8 cellular contexts compared by ENCODE assay signal in the genomic region with DNA sequence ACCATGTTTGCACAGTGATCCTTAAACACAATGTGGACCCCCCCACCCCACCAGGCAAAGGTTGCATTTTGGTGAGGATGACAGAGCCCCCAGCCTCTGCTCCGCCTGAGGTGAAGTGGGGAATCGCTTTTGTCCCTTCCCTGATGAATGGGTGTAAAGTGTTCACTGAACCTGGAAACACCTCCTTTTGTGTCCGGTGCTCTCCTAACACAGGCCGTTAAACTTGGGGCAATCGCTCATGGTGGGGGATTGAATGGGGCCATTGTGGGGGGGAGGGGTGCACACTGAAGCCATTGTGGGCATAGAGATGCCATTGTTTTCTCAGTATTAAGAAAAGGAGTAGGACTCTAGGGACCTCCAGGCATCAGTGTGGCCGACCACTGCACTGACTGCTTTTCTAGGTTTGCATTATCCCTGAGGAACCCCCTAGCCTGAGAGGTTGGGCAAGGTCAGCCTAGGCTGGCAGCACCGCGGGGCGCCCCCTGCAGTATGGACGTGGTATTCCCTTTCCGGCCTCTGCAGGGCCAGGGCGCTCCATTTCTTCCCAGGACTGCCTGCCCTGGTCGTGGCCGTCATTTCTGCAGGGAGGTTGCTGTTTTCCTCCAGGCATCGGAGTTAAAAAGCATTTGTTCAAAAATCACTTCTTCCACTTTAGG.
DNase-seq lines count a peak whose midpoint lies in the region; ATAC-seq and TF ChIP-seq lines count a peak whose summit lies in the region.

No MANE protein-coding gene starts in this region.

- H3K36me3 Mint-ChIP-seq in GM23338 (ENCODE audit: low read depth) (peaks cover 26% of the 10 kb centered on the region; the same call in 2 of the 3 replicates), progenitor cell of endocrine pancreas (ENCODE audit: insufficient read depth) (peaks cover 15% of the 10 kb centered on the region)

- peak overlapping the region; percentile 40 for H3K27ac ChIP-seq in GM23338 (ENCODE audit: low read depth)
- H3K27ac ChIP-seq in PC-9, result no peak overlapping the region

- CTCF ChIA-PET in PC-9 (lab: Charles Lee), result no interaction called here

- H3K4me1 Mint-ChIP-seq in GM23338 (peaks cover 62% of the 10 kb centered on the region), progenitor cell of endocrine pancreas (ENCODE audit: low read depth) (peaks cover 41% of the 10 kb centered on the region)

- H3K9me3 ChIP-seq in PC-9 (ENCODE audit: insufficient read depth, low read depth), result no peaks in the 10 kb centered on the region

- TF ChIP-seq CTCF in GM23338 (conservative IDR thresholded peaks at IDR 0.05; ENCODE audit: low read depth in 2 of 2) (peak; percentile 82 to 93), PC-9 (conservative IDR thresholded peaks at IDR 0.05) (peak; percentile 51; the same call in 1 of the 2 replicates), progenitor cell of endocrine pancreas (IDR thresholded peaks at IDR 0.05; ENCODE audit: unreplicated experiment) (peak; percentile 60)

- no peaks in the 10 kb centered on the region for H3K9me2 ChIP-seq in GM23338 (ENCODE audit: insufficient read depth)
- no peaks in the 10 kb centered on the region for H3K9me2 ChIP-seq in PC-9 (ENCODE audit: insufficient read depth)

- no peaks in the 10 kb centered on the region for H3K36me3 ChIP-seq in GM23338 (ENCODE audit: insufficient read depth)
- no peaks in the 10 kb centered on the region for H3K36me3 ChIP-seq in PC-9 (ENCODE audit: low read depth)

- H3K9me3 Mint-ChIP-seq in GM23338 (no peaks in the 10 kb centered on the region), progenitor cell of endocrine pancreas (ENCODE audit: low read depth) (no peaks in the 10 kb centered on the region)

- POLR2A ChIA-PET in PC-9 (lab: Charles Lee; ENCODE audit: unreplicated experiment), result no interaction called here

- H3K27me3 Mint-ChIP-seq in GM23338 (ENCODE audit: insufficient read depth, low read depth, poor library complexity), result peaks cover 13% of the 10 kb centered on the region
- H3K27me3 Mint-ChIP-seq in progenitor cell of endocrine pancreas, result no peaks in the 10 kb centered on the region

- H3K27ac Mint-ChIP-seq in GM23338 (no peak overlapping the region), progenitor cell of endocrine pancreas (peak overlapping the region; percentile 74)

- no TSS peak for BruUV-seq in PC-9 (replicated peaks; lab: Mats Ljungman, UMichigan)

- H2AFZ ChIP-seq in GM23338 (no peak overlapping the region), PC-9 (no peak overlapping the region)

- H4K20me1 ChIP-seq in GM23338 (replicated peaks; ENCODE audit: insufficient read depth), result peaks cover 37% of the 10 kb centered on the region
- no peaks in the 10 kb centered on the region for H4K20me1 ChIP-seq in PC-9 (ENCODE audit: insufficient read depth)

- peak; percentile 93 for ATAC-seq in GM23338
- ATAC-seq in HG03432 (IDR thresholded peaks at IDR 0.05; ENCODE audit: unreplicated experiment), result no peak
- no peak for ATAC-seq in HG03280 (IDR thresholded peaks at IDR 0.05; ENCODE audit: unreplicated experiment)
- no peak for ATAC-seq in GM19397 (IDR thresholded peaks at IDR 0.05; ENCODE audit: unreplicated experiment)

- no peak overlapping the region for H3K4me3 ChIP-seq in GM23338
- H3K4me3 ChIP-seq in PC-9, result no peak overlapping the region

- intact Hi-C loops in PC-9 (cut with micrococcal nuclease; ENCODE audit: unreplicated experiment), result no loop called here

- DNase-seq in GM23338 (ENCODE audit: low spot score) (peak; percentile 91), PC-9 (no peak), ecto neural progenitor cell (ENCODE audit: low spot score) (peak; percentile 78), progenitor cell of endocrine pancreas (ENCODE audit: low spot score, unreplicated experiment) (peak; percentile 42), inferior parietal cortex (ENCODE audit: extremely low spot score) (no peak)

- peaks cover 80% of the 10 kb centered on the region for H3K79me2 ChIP-seq in GM23338 (replicated peaks; ENCODE audit: insufficient read depth)
- no peaks in the 10 kb centered on the region for H3K79me2 ChIP-seq in PC-9 (ENCODE audit: low read depth)

- no peaks in the 10 kb centered on the region for H3K27me3 ChIP-seq in GM23338 (ENCODE audit: insufficient read depth)
- H3K27me3 ChIP-seq in PC-9 (ENCODE audit: insufficient read depth, low read depth), result no peaks in the 10 kb centered on the region

- H3F3A ChIP-seq in GM23338 (replicated peaks; ENCODE audit: low read depth), result peaks cover 6% of the 10 kb centered on the region
- no peaks in the 10 kb centered on the region for H3F3A ChIP-seq in PC-9 (ENCODE audit: insufficient read depth, low read depth)

- peak overlapping the region; percentile 50 for H3K4me2 ChIP-seq in GM23338
- no peak overlapping the region for H3K4me2 ChIP-seq in PC-9

- H3K4me3 Mint-ChIP-seq in GM23338 (no peak overlapping the region), progenitor cell of endocrine pancreas (ENCODE audit: low read depth) (no peak overlapping the region)

- H3K4me1 ChIP-seq in GM23338 (ENCODE audit: insufficient read depth), result peaks cover 22% of the 10 kb centered on the region
- no peaks in the 10 kb centered on the region for H3K4me1 ChIP-seq in PC-9 (replicated peaks; ENCODE audit: insufficient read depth)

TF ChIP-seq in GM23338, 12 proteins besides CTCF, POLR2A, EP300 and RAD21 (continues in another document):
- TF ChIP-seq, protein P1, sequence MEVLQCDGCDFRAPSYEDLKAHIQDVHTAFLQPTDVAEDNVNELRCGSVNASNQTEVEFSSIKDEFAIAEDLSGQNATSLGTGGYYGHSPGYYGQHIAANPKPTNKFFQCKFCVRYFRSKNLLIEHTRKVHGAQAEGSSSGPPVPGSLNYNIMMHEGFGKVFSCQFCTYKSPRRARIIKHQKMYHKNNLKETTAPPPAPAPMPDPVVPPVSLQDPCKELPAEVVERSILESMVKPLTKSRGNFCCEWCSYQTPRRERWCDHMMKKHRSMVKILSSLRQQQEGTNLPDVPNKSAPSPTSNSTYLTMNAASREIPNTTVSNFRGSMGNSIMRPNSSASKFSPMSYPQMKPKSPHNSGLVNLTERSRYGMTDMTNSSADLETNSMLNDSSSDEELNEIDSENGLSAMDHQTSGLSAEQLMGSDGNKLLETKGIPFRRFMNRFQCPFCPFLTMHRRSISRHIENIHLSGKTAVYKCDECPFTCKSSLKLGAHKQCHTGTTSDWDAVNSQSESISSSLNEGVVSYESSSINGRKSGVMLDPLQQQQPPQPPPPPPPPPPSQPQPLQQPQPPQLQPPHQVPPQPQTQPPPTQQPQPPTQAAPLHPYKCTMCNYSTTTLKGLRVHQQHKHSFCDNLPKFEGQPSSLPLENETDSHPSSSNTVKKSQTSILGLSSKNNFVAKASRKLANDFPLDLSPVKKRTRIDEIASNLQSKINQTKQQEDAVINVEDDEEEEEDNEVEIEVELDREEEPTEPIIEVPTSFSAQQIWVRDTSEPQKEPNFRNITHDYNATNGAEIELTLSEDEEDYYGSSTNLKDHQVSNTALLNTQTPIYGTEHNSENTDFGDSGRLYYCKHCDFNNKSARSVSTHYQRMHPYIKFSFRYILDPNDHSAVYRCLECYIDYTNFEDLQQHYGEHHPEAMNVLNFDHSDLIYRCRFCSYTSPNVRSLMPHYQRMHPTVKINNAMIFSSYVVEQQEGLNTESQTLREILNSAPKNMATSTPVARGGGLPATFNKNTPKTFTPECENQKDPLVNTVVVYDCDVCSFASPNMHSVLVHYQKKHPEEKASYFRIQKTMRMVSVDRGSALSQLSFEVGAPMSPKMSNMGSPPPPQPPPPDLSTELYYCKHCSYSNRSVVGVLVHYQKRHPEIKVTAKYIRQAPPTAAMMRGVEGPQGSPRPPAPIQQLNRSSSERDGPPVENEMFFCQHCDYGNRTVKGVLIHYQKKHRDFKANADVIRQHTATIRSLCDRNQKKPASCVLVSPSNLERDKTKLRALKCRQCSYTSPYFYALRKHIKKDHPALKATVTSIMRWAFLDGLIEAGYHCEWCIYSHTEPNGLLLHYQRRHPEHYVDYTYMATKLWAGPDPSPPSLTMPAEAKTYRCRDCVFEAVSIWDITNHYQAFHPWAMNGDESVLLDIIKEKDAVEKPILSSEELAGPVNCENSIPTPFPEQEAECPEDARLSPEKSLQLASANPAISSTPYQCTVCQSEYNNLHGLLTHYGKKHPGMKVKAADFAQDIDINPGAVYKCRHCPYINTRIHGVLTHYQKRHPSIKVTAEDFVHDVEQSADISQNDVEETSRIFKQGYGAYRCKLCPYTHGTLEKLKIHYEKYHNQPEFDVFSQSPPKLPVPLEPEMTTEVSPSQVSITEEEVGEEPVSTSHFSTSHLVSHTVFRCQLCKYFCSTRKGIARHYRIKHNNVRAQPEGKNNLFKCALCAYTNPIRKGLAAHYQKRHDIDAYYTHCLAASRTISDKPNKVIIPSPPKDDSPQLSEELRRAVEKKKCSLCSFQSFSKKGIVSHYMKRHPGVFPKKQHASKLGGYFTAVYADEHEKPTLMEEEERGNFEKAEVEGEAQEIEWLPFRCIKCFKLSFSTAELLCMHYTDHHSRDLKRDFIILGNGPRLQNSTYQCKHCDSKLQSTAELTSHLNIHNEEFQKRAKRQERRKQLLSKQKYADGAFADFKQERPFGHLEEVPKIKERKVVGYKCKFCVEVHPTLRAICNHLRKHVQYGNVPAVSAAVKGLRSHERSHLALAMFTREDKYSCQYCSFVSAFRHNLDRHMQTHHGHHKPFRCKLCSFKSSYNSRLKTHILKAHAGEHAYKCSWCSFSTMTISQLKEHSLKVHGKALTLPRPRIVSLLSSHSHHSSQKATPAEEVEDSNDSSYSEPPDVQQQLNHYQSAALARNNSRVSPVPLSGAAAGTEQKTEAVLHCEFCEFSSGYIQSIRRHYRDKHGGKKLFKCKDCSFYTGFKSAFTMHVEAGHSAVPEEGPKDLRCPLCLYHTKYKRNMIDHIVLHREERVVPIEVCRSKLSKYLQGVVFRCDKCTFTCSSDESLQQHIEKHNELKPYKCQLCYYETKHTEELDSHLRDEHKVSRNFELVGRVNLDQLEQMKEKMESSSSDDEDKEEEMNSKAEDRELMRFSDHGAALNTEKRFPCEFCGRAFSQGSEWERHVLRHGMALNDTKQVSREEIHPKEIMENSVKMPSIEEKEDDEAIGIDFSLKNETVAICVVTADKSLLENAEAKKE (CRISPR knock-in tag; IDR thresholded peaks at IDR 0.05), result no peak; the same call in 1 of the 2 replicates
- TF ChIP-seq ZNF331 (CRISPR knock-in tag; IDR thresholded peaks at IDR 0.05; ENCODE audit: low read depth) (no peak), POLR2AphosphoS5 (IDR thresholded peaks at IDR 0.05; ENCODE audit: low read depth) (no peak), JUNB (IDR thresholded peaks at IDR 0.05; ENCODE audit: unreplicated experiment) (no peak), ZNF114 (CRISPR knock-in tag; IDR thresholded peaks at IDR 0.05) (no peak)
- TF ChIP-seq, protein P2, sequence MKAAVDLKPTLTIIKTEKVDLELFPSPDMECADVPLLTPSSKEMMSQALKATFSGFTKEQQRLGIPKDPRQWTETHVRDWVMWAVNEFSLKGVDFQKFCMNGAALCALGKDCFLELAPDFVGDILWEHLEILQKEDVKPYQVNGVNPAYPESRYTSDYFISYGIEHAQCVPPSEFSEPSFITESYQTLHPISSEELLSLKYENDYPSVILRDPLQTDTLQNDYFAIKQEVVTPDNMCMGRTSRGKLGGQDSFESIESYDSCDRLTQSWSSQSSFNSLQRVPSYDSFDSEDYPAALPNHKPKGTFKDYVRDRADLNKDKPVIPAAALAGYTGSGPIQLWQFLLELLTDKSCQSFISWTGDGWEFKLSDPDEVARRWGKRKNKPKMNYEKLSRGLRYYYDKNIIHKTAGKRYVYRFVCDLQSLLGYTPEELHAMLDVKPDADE (IDR thresholded peaks at IDR 0.05), result no peak

Comparison
In these comparisons a context has a peak if more than half of its experiments do, and no peak if none do; other contexts are left out.
1. DNase-seq: peak in GM23338 (single experiment), ecto neural progenitor cell (single experiment) and progenitor cell of endocrine pancreas (single experiment); none in PC-9 (0 of 2) and inferior parietal cortex (single experiment).
2. Peak in every context shown above with its lines, with median percentiles within 50 percentile points of each other: CTCF ChIP-seq.